8 cellular contexts compared by ENCODE assay signal in genomic region chr2:113791697-113792590, GRCh38. TPM values are rescaled to one million over a fixed set of nuclear protein-coding genes. Genes with fewer than 3 reads are reported as not detected.
A peak's percentile ranks its signal among the peaks of the same experiment; 100 is the strongest.
DNase-seq lines count a peak whose midpoint lies in the region; ATAC-seq, FAIRE-seq and TF ChIP-seq lines count a peak whose summit lies in the region.

No MANE protein-coding gene starts in this region.

- H2AFZ ChIP-seq in hepatocyte, result peak overlapping the region; percentile 12

- intact Hi-C loops in dorsolateral prefrontal cortex (cut with DNase I), result no loop called here

- H3K27ac ChIP-seq in hepatocyte (peak overlapping the region; percentile 17), dorsolateral prefrontal cortex (no peak overlapping the region)

- ATAC-seq in GM18499 (IDR thresholded peaks at IDR 0.05; ENCODE audit: insufficient read depth, unreplicated experiment) (peak; percentile 87), GM21619 (IDR thresholded peaks at IDR 0.05; ENCODE audit: unreplicated experiment) (peak; percentile 95)

- H4K20me1 ChIP-seq in hepatocyte (ENCODE audit: insufficient read depth, poor library complexity, severe bottlenecking), result no peaks in the 10 kb centered on the region

- H3K36me3 ChIP-seq in hepatocyte (replicated peaks; ENCODE audit: insufficient read depth, low read depth), result no peaks in the 10 kb centered on the region

- peaks cover 8% of the 10 kb centered on the region for H3K4me1 ChIP-seq in hepatocyte (ENCODE audit: insufficient read depth)

- WGBS in hepatocyte (ENCODE audit: low lambda C conversion rate, missing lambda C conversion rate), result 65% methylated on average over 5 of the region's 5 CpGs

- H3K27me3 ChIP-seq in hepatocyte (no peaks in the 10 kb centered on the region), dorsolateral prefrontal cortex (no peaks in the 10 kb centered on the region)

- H3K79me2 ChIP-seq in hepatocyte, result no peaks in the 10 kb centered on the region

- FAIRE-seq in D721Med (lab: Jason Lieb, UNC), result no peak

- TF ChIP-seq CTCF in hepatocyte (IDR thresholded peaks at IDR 0.05; ENCODE audit: poor library complexity), result no peak
- TF ChIP-seq CTCF in dorsolateral prefrontal cortex (IDR thresholded peaks at IDR 0.05 in 54 of 56, conservative IDR thresholded peaks at IDR 0.05 in 2 of 56; ENCODE audit: low read depth in 1 of 56, partially characterized antibody in 56 of 56), result no peak
- TF ChIP-seq CTCF in D721Med (IDR thresholded peaks at IDR 0.05; ENCODE audit: insufficient read depth, missing control alignments), result no peak

- H3K4me2 ChIP-seq in hepatocyte, result peak overlapping the region; percentile 20

- H3K9me2 ChIP-seq in hepatocyte (replicated peaks; ENCODE audit: insufficient read depth), result no peaks in the 10 kb centered on the region

- no peaks in the 10 kb centered on the region for H3K9me3 ChIP-seq in hepatocyte (ENCODE audit: low read depth)

- no peak overlapping the region for H3K4me3 ChIP-seq in hepatocyte
- H3K4me3 ChIP-seq in dorsolateral prefrontal cortex, result no peak overlapping the region

- DNase-seq in MV-4-11 (lab: John Stamatoyannopoulos, UW), result peak; percentile 18
- no peak for DNase-seq in hepatocyte (ENCODE audit: low spot score)
- no peak for DNase-seq in dorsolateral prefrontal cortex
- no peak for DNase-seq in AG08396 (ENCODE audit: low spot score)
- no peak for DNase-seq in D721Med (ENCODE audit: insufficient read length, low spot score)
- no peak for DNase-seq in NCI-H1048 (lab: John Stamatoyannopoulos, UW)

RNA-seq across cellular contexts. Expression of gene SLC35F5, which starts 35.5 kb away (rescaled TPM):
- total RNA-seq in hepatocyte, result 132 and 145 TPM in 2 replicates
- polyA plus RNA-seq in hepatocyte, result 67.5 and 69.4 TPM in 2 replicates
- 10 to 100 TPM; 30.6 to 64.6 (median 45.6) TPM for total RNA-seq in dorsolateral prefrontal cortex
